In genomic region chr12:28961948-28962384, GRCh38 we compare ENCODE assay signal across 25 cellular contexts.
DNase-seq lines count a peak whose midpoint lies in the region; ATAC-seq, FAIRE-seq and TF ChIP-seq lines count a peak whose summit lies in the region.
"Had no signal": no experiment of that assay in that cellular context is flagged by ENCODE, and none has a peak within 500 bp of the region (broad histone marks: within the 10 kb centered on the region; RNA-seq: fewer than 3 reads in every experiment).

No MANE protein-coding gene starts in this region.

- ATAC-seq in lung (ENCODE audit: insufficient read depth, low FRiP score), result peak; percentile 35
- no peak for ATAC-seq in activated naive CD8-positive, alpha-beta T cell treated with anti-CD3 and anti-CD28 coated beads, Interleukin-2, amount 50 U/mL, for 24 hours
- ATAC-seq: activated T-cell treated with anti-CD3 and anti-CD28 coated beads, Interleukin-2, amount 50 U/mL, for 4 hours; HCT116; natural killer cell had no signal

- peak; percentile 6 for DNase-seq in A172 (ENCODE audit: low spot score)
- DNase-seq in HS-5 (ENCODE audit: low read depth), result peak; percentile 63
- DNase-seq in bronchial epithelial cell (ENCODE audit: low read depth), result peak; percentile 20
- no peak for DNase-seq in lung (ENCODE audit: low spot score)
- DNase-seq in activated naive CD8-positive, alpha-beta T cell treated with anti-CD3 and anti-CD28 coated beads, Interleukin-2, amount 50 U/mL, for 24 hours, result no peak
- DNase-seq in NK-92 treated with Interleukin-12 subunit alpha and Interleukin-12 subunit beta, amount 100 ng/mL, for 24 hours (lab: John Stamatoyannopoulos, UW), result no peak
- DNase-seq in NCI-H1694 treated with DMSO at 0.1 percent for 48 hours (lab: John Stamatoyannopoulos, UW), result no peak
- no peak for DNase-seq in activated CD8-positive, alpha-beta memory T cell treated with anti-CD3 and anti-CD28 coated beads for 24 hours
- DNase-seq: activated CD4-positive, alpha-beta memory T cell treated with anti-CD3 and anti-CD28 coated beads, Interleukin-2, amount 10 ng/mL, durations not matched to agents 7 days and 5 days; activated naive CD4-positive, alpha-beta T cell treated with anti-CD3 and anti-CD28 coated beads, Interleukin-2, amount 10 ng/mL, durations not matched to agents 7 days and 5 days; activated T-cell treated with anti-CD3 and anti-CD28 coated beads, Interleukin-2, amount 50 U/mL, for 4 hours; CD4-positive, CD25-positive, alpha-beta regulatory T cell; dorsolateral prefrontal cortex; head of caudate nucleus; natural killer cell; NCI-H1105; NCI-H2107; NCI-H524; SHP77 had no signal

- no peaks in the 10 kb centered on the region for H3K27me3 ChIP-seq in bronchial epithelial cell (ENCODE audit: control insufficient read depth, insufficient read depth, low read length)
- no peaks in the 10 kb centered on the region for H3K27me3 ChIP-seq in lung (ENCODE audit: control insufficient read depth, insufficient read depth)
- H3K27me3 ChIP-seq: dorsolateral prefrontal cortex had no signal

- FAIRE-seq in bronchial epithelial cell (lab: Jason Lieb, UNC), result no peak

- TF ChIP-seq CTCF in bronchial epithelial cell (IDR thresholded peaks at IDR 0.05; ENCODE audit: insufficient read depth, low read length, severe bottlenecking) (no peak), lung (IDR thresholded peaks at IDR 0.05; ENCODE audit: control extremely low read depth, extremely low read depth) (no peak)

- 74 to 95% methylated on average over 1 of the region's 1 CpG for WGBS in lung, 2 donors

- no peaks in the 10 kb centered on the region for H3K4me1 Mint-ChIP-seq in activated naive CD8-positive, alpha-beta T cell treated with anti-CD3 and anti-CD28 coated beads, Interleukin-2, amount 50 U/mL, for 24 hours
- H3K4me1 Mint-ChIP-seq: activated CD4-positive, alpha-beta memory T cell treated with anti-CD3 and anti-CD28 coated beads, Interleukin-2, amount 10 ng/mL, durations not matched to agents 7 days and 5 days; activated naive CD4-positive, alpha-beta T cell treated with anti-CD3 and anti-CD28 coated beads, Interleukin-2, amount 10 ng/mL, durations not matched to agents 7 days and 5 days; CD4-positive, CD25-positive, alpha-beta regulatory T cell; memory B cell; natural killer cell had no signal

- no peaks in the 10 kb centered on the region for H3K9me3 ChIP-seq in lung (ENCODE audit: control insufficient read depth in 2 of 2, insufficient read depth in 1 of 2, low read length in 1 of 2)
- H3K9me3 ChIP-seq: thoracic aorta had no signal

- no peak overlapping the region for H3K4me3 Mint-ChIP-seq in activated naive CD8-positive, alpha-beta T cell treated with anti-CD3 and anti-CD28 coated beads, Interleukin-2, amount 50 U/mL, for 24 hours
- H3K4me3 Mint-ChIP-seq: activated CD4-positive, alpha-beta memory T cell treated with anti-CD3 and anti-CD28 coated beads, Interleukin-2, amount 10 ng/mL, durations not matched to agents 7 days and 5 days; activated naive CD4-positive, alpha-beta T cell treated with anti-CD3 and anti-CD28 coated beads, Interleukin-2, amount 10 ng/mL, durations not matched to agents 7 days and 5 days; activated T-cell treated with anti-CD3 and anti-CD28 coated beads, Interleukin-2, amount 50 U/mL, for 4 hours; brain; CD4-positive, CD25-positive, alpha-beta regulatory T cell; memory B cell; natural killer cell; T-helper 1 cell treated with Interleukin-12 subunit alpha and Interleukin-12 subunit beta and Interleukin-4 antibody, amounts not matched to agents 30 μg/mL and 1 μg/mL, for 36 hours had no signal

- no peak overlapping the region for H3K27ac Mint-ChIP-seq in activated naive CD8-positive, alpha-beta T cell treated with anti-CD3 and anti-CD28 coated beads, Interleukin-2, amount 50 U/mL, for 24 hours
- H3K27ac Mint-ChIP-seq: activated CD4-positive, alpha-beta memory T cell treated with anti-CD3 and anti-CD28 coated beads, Interleukin-2, amount 10 ng/mL, durations not matched to agents 7 days and 5 days; activated naive CD4-positive, alpha-beta T cell treated with anti-CD3 and anti-CD28 coated beads, Interleukin-2, amount 10 ng/mL, durations not matched to agents 7 days and 5 days; CD4-positive, CD25-positive, alpha-beta regulatory T cell; memory B cell; natural killer cell; T-helper 1 cell treated with Interleukin-12 subunit alpha and Interleukin-12 subunit beta and Interleukin-4 antibody, amounts not matched to agents 30 μg/mL and 1 μg/mL, for 36 hours had no signal

- H3K27ac ChIP-seq in lung (ENCODE audit: low read depth in 1 of 2, low read length in 1 of 2), result no peak overlapping the region
- H3K27ac ChIP-seq: dorsolateral prefrontal cortex, KMS-11, thoracic aorta had no signal

- H3K4me3 ChIP-seq in bronchial epithelial cell (ENCODE audit: low read depth, low read length) (no peak overlapping the region), lung (no peak overlapping the region)
- H3K4me3 ChIP-seq: dorsolateral prefrontal cortex, thoracic aorta had no signal

- no peaks in the 10 kb centered on the region for H3K36me3 ChIP-seq in bronchial epithelial cell (ENCODE audit: control insufficient read depth, insufficient read depth, low read length)
- no peaks in the 10 kb centered on the region for H3K36me3 ChIP-seq in lung (ENCODE audit: control insufficient read depth in 2 of 2, insufficient read depth in 2 of 2, low read length in 2 of 2)
- H3K36me3 ChIP-seq: thoracic aorta had no signal

- H3K36me3 Mint-ChIP-seq in activated naive CD8-positive, alpha-beta T cell treated with anti-CD3 and anti-CD28 coated beads, Interleukin-2, amount 50 U/mL, for 24 hours (ENCODE audit: low read depth), result no peaks in the 10 kb centered on the region
- H3K36me3 Mint-ChIP-seq: activated naive CD4-positive, alpha-beta T cell treated with anti-CD3 and anti-CD28 coated beads, Interleukin-2, amount 10 ng/mL, durations not matched to agents 7 days and 5 days; brain; CD4-positive, CD25-positive, alpha-beta regulatory T cell; memory B cell; natural killer cell had no signal

- H3K9me3 Mint-ChIP-seq in activated naive CD8-positive, alpha-beta T cell treated with anti-CD3 and anti-CD28 coated beads, Interleukin-2, amount 50 U/mL, for 24 hours, result peaks cover 4% of the 10 kb centered on the region
- H3K9me3 Mint-ChIP-seq: activated CD4-positive, alpha-beta memory T cell treated with anti-CD3 and anti-CD28 coated beads, Interleukin-2, amount 10 ng/mL, durations not matched to agents 7 days and 5 days; activated naive CD4-positive, alpha-beta T cell treated with anti-CD3 and anti-CD28 coated beads, Interleukin-2, amount 10 ng/mL, durations not matched to agents 7 days and 5 days; activated T-cell treated with anti-CD3 and anti-CD28 coated beads, Interleukin-2, amount 50 U/mL, for 4 hours; brain; T-helper 1 cell treated with Interleukin-12 subunit alpha and Interleukin-12 subunit beta and Interleukin-4 antibody, amounts not matched to agents 30 μg/mL and 1 μg/mL, for 36 hours had no signal

- H3K27me3 Mint-ChIP-seq in activated naive CD8-positive, alpha-beta T cell treated with anti-CD3 and anti-CD28 coated beads, Interleukin-2, amount 50 U/mL, for 24 hours, result peaks cover 8% of the 10 kb centered on the region
- H3K27me3 Mint-ChIP-seq: activated naive CD4-positive, alpha-beta T cell treated with anti-CD3 and anti-CD28 coated beads, Interleukin-2, amount 10 ng/mL, durations not matched to agents 7 days and 5 days; brain; memory B cell had no signal

- H3K4me1 ChIP-seq in lung (ENCODE audit: control insufficient read depth in 2 of 2, insufficient read depth in 2 of 2, low read length in 2 of 2), result peaks cover 0 to 8% of the 10 kb centered on the region in 2 donors

Comparison
In these comparisons a context has a peak if more than half of its experiments do, and no peak if none do; other contexts are left out.
1. DNase-seq: peak in A172 (single experiment), HS-5 (single experiment) and bronchial epithelial cell (single experiment); none in lung (single experiment), activated naive CD8-positive, alpha-beta T cell treated with anti-CD3 and anti-CD28 coated beads, Interleukin-2, amount 50 U/mL, for 24 hours (single experiment), NK-92 treated with Interleukin-12 subunit alpha and Interleukin-12 subunit beta, amount 100 ng/mL, for 24 hours (single experiment), NCI-H1694 treated with DMSO at 0.1 percent for 48 hours (single experiment) and activated CD8-positive, alpha-beta memory T cell treated with anti-CD3 and anti-CD28 coated beads for 24 hours (single experiment).